ENCODE assay signal across 1 cellular context in the genomic region with DNA sequence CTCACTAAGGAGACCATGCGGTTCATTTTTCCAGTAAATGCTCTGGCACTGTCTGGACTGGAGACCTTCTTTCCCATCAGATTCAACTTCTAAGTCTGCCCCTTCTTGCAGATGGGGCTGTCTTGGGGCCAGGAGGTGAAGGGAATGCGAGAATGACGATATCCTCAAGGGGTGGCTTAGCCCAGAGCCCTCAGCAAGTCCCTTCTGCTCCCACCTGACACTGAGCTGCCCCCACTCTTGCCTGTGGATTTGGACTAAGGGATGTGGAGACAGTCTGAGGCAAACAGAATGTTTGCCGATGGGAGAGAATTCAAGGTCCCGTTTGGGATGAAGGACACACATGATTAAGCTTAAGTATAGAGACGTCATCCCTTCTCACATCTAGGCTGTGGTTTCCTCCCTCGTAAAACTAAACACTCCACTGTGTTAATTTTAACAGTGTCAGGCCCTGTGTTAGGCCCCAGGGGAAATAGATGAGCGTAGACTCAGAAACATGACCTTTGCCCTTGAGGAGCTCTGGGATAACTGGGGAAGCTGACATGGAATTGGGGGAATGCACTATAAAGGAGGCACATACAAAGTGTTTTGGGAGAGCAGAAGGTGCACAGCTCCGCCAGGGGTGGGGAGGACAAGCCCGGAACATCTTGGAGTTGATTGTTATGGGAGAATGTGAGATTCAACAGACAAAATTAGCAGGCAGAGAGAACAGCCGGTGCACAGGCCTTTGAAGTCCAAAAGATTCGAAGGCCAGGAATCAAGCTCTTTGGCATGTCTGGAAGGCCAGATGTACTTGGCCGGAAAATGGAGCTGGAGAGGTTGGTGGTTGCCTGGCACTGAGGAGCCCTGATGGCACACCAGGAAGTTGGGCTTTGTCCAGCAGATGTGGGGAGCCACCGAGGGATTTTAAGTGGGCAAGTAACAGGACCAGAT.
A peak's percentile ranks its signal among the peaks of the same experiment; 100 is the strongest.
TF ChIP-seq lines count a peak whose summit lies in the region.

No MANE protein-coding gene starts in this region.

TF ChIP-seq in HEK293, 187 proteins besides CTCF, POLR2A, EP300 and RAD21 (continued from another document):
- TF ChIP-seq ZNF654 (tag by site-specific recombination; IDR thresholded peaks at IDR 0.05; ENCODE audit: low read depth) = no peak
- 0 out of 2 replicates have a peak, but pooled peaks have one; percentile 21 for TF ChIP-seq ZNF843 (tag by site-specific recombination; IDR thresholded peaks at IDR 0.05)
- TF ChIP-seq SETDB1 (IDR thresholded peaks at IDR 0.05; ENCODE audit: insufficient read length, low read length) = no peak
- no peak for TF ChIP-seq ZNF791 (tag by site-specific recombination; IDR thresholded peaks at IDR 0.05)
- no peak for TF ChIP-seq ZNF473 (tag by site-specific recombination; IDR thresholded peaks at IDR 0.05)
- TF ChIP-seq ZNF596 (tag by site-specific recombination; IDR thresholded peaks at IDR 0.05) = no peak
- 0 out of 2 replicates have a peak, but pooled peaks have one; percentile 27 for TF ChIP-seq OVOL3 (tag by site-specific recombination; IDR thresholded peaks at IDR 0.05)
- no peak for TF ChIP-seq ZNF132 (tag by site-specific recombination; IDR thresholded peaks at IDR 0.05; ENCODE audit: borderline replicate concordance)
- peak; percentile 47 for TF ChIP-seq ZNF629 (tag by site-specific recombination; IDR thresholded peaks at IDR 0.05)
- TF ChIP-seq, protein P1, sequence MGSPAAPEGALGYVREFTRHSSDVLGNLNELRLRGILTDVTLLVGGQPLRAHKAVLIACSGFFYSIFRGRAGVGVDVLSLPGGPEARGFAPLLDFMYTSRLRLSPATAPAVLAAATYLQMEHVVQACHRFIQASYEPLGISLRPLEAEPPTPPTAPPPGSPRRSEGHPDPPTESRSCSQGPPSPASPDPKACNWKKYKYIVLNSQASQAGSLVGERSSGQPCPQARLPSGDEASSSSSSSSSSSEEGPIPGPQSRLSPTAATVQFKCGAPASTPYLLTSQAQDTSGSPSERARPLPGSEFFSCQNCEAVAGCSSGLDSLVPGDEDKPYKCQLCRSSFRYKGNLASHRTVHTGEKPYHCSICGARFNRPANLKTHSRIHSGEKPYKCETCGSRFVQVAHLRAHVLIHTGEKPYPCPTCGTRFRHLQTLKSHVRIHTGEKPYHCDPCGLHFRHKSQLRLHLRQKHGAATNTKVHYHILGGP (tag by site-specific recombination; IDR thresholded peaks at IDR 0.05) = no peak
- TF ChIP-seq ZNF837 (tag by site-specific recombination; IDR thresholded peaks at IDR 0.05) = no peak
- TF ChIP-seq ZNF37A (tag by site-specific recombination; IDR thresholded peaks at IDR 0.05) = no peak
- no peak for TF ChIP-seq ZBTB49 (tag by site-specific recombination; IDR thresholded peaks at IDR 0.05; ENCODE audit: low read depth)
- TF ChIP-seq ZNF560 (tag by site-specific recombination; IDR thresholded peaks at IDR 0.05; ENCODE audit: borderline replicate concordance) = no peak
- TF ChIP-seq ZNF558 (tag by site-specific recombination; IDR thresholded peaks at IDR 0.05) = no peak
- no peak for TF ChIP-seq GLI4 (tag by site-specific recombination; IDR thresholded peaks at IDR 0.05)
- no peak for TF ChIP-seq ZNF211 (tag by site-specific recombination; IDR thresholded peaks at IDR 0.05; ENCODE audit: low read depth)
- TF ChIP-seq WT1 (tag by site-specific recombination; IDR thresholded peaks at IDR 0.05) = peak; percentile 69
- no peak for TF ChIP-seq PBX3 (CRISPR knock-in tag; IDR thresholded peaks at IDR 0.05)
- no peak for TF ChIP-seq ZBTB7A (tag by site-specific recombination; IDR thresholded peaks at IDR 0.05; ENCODE audit: low read depth)
- no peak for TF ChIP-seq ZNF426 (tag by site-specific recombination; IDR thresholded peaks at IDR 0.05)
